Comparison of ENCODE assay signal across 8 cellular contexts in genomic region chr3:40179016-40179415, GRCh38.
DNase-seq lines count a peak whose midpoint lies in the region; ATAC-seq and TF ChIP-seq lines count a peak whose summit lies in the region.

No MANE protein-coding gene starts in this region.

- H3K27me3 ChIP-seq in right atrium auricular region = no peaks in the 10 kb centered on the region

- peak; percentile 81 for TF ChIP-seq CTCF in AG10803 (conservative IDR thresholded peaks at IDR 0.05; ENCODE audit: low read length)
- TF ChIP-seq CTCF in right atrium auricular region (IDR thresholded peaks at IDR 0.05) = peak; percentile 50 to 80

- intact Hi-C loops in sciatic nerve (cut with DNase I) = no loop called here

- no peaks in the 10 kb centered on the region for H3K4me1 ChIP-seq in right atrium auricular region

- peak; percentile 80 for ATAC-seq in GM18867 (IDR thresholded peaks at IDR 0.05; ENCODE audit: unreplicated experiment)
- peak; percentile 70 for ATAC-seq in sciatic nerve
- no peak for ATAC-seq in HG03442 (IDR thresholded peaks at IDR 0.05; ENCODE audit: unreplicated experiment)

- H3K9me3 ChIP-seq in right atrium auricular region = no peaks in the 10 kb centered on the region

- H3K4me3 ChIP-seq in AG10803 (ENCODE audit: low read length) (no peak overlapping the region), right atrium auricular region (no peak overlapping the region)

- H3K36me3 ChIP-seq in right atrium auricular region = no peaks in the 10 kb centered on the region

- peak; percentile 69 for DNase-seq in AG10803 (ENCODE audit: low read depth)
- peak; percentile 47 for DNase-seq in M059J (ENCODE audit: low read depth)
- peak; percentile 66 for DNase-seq in SW480 (ENCODE audit: low spot score)
- DNase-seq in amygdala (lab: John Stamatoyannopoulos, UW) = peak; percentile 14 to 91 (median 64)
- DNase-seq in right atrium auricular region (ENCODE audit: low spot score) = peak; percentile 86
- peak; percentile 88 for DNase-seq in sciatic nerve (ENCODE audit: low spot score)

- no peak overlapping the region for H3K27ac ChIP-seq in right atrium auricular region
